In genomic region chr2:80482276-80482675, GRCh38 we compare ENCODE assay signal across 24 cellular contexts.
"Had no signal": no experiment of that assay in that cellular context is flagged by ENCODE, and none has a peak within 500 bp of the region (broad histone marks: within the 10 kb centered on the region; RNA-seq: fewer than 3 reads in every experiment).

No MANE protein-coding gene starts in this region.

- H3K4me3 ChIP-seq: K562 had no signal

- ATAC-seq: activated T-helper 17 cell treated with anti-CD3 and anti-CD28 coated beads, Interleukin-2, amount 50 U/mL, for 72 hours; K562; PC-3 had no signal

- H3K9me3 Mint-ChIP-seq: activated CD4-positive, alpha-beta memory T cell treated with anti-CD3 and anti-CD28 coated beads, Interleukin-2, amount 10 ng/mL, durations not matched to agents 7 days and 5 days; activated naive CD4-positive, alpha-beta T cell treated with anti-CD3 and anti-CD28 coated beads for 36 hours; brain had no signal

- H3K27ac ChIP-seq: VCaP had no signal

- H3K4me1 Mint-ChIP-seq: activated CD4-positive, alpha-beta memory T cell treated with anti-CD3 and anti-CD28 coated beads, Interleukin-2, amount 10 ng/mL, durations not matched to agents 7 days and 5 days; activated T-helper 17 cell treated with anti-CD3 and anti-CD28 coated beads, Interleukin-2, amount 50 U/mL, for 72 hours had no signal

- FAIRE-seq: astrocyte, K562, RCC 7860 had no signal

- DNase-seq: activated CD4-positive, alpha-beta memory T cell treated with anti-CD3 and anti-CD28 coated beads, Interleukin-2, amount 10 ng/mL, durations not matched to agents 7 days and 5 days; activated CD4-positive, alpha-beta T cell treated with anti-CD3 and anti-CD28 coated beads, Interleukin-2, amount 50 U/mL, for 1 hour; activated CD4-positive, CD25-positive, alpha-beta regulatory T cell; activated gamma-delta T cell; activated naive CD4-positive, alpha-beta T cell treated with anti-CD3 and anti-CD28 coated beads for 36 hours; activated T-cell treated with anti-CD3 and anti-CD28 coated beads for 4 hours; activated T-cell treated with anti-CD3 and anti-CD28 coated beads, Interleukin-2, amount 50 U/mL, for 48 hours; amygdala; Kasumi-1; NCI-H1105 treated with DMSO at 0.1 percent for 48 hours; NCI-H1436 treated with DMSO at 0.1 percent for 48 hours; NCI-H187; NCI-H2081; NCI-H446 treated with DMSO at 0.1 percent for 48 hours; PC-3; SIG-M5; T-helper 1 cell had no signal

- H3K36me3 Mint-ChIP-seq: activated naive CD8-positive, alpha-beta T cell; brain had no signal

- H3K27me3 Mint-ChIP-seq: activated CD4-positive, alpha-beta memory T cell treated with anti-CD3 and anti-CD28 coated beads, Interleukin-2, amount 10 ng/mL, durations not matched to agents 7 days and 5 days; activated naive CD8-positive, alpha-beta T cell; activated T-helper 17 cell treated with anti-CD3 and anti-CD28 coated beads, Interleukin-2, amount 50 U/mL, for 72 hours; brain had no signal

- H3K27ac Mint-ChIP-seq: activated CD4-positive, alpha-beta memory T cell treated with anti-CD3 and anti-CD28 coated beads, Interleukin-2, amount 10 ng/mL, durations not matched to agents 7 days and 5 days; activated naive CD4-positive, alpha-beta T cell treated with anti-CD3 and anti-CD28 coated beads for 36 hours; activated naive CD8-positive, alpha-beta T cell; activated T-helper 17 cell treated with anti-CD3 and anti-CD28 coated beads, Interleukin-2, amount 50 U/mL, for 72 hours had no signal

- H3K4me3 Mint-ChIP-seq: activated CD4-positive, alpha-beta memory T cell treated with anti-CD3 and anti-CD28 coated beads, Interleukin-2, amount 10 ng/mL, durations not matched to agents 7 days and 5 days; activated naive CD4-positive, alpha-beta T cell treated with anti-CD3 and anti-CD28 coated beads for 36 hours; activated naive CD8-positive, alpha-beta T cell; activated T-helper 17 cell treated with anti-CD3 and anti-CD28 coated beads, Interleukin-2, amount 50 U/mL, for 72 hours; brain had no signal
